ENCODE assay signal across 10 cellular contexts in the genomic region with DNA sequence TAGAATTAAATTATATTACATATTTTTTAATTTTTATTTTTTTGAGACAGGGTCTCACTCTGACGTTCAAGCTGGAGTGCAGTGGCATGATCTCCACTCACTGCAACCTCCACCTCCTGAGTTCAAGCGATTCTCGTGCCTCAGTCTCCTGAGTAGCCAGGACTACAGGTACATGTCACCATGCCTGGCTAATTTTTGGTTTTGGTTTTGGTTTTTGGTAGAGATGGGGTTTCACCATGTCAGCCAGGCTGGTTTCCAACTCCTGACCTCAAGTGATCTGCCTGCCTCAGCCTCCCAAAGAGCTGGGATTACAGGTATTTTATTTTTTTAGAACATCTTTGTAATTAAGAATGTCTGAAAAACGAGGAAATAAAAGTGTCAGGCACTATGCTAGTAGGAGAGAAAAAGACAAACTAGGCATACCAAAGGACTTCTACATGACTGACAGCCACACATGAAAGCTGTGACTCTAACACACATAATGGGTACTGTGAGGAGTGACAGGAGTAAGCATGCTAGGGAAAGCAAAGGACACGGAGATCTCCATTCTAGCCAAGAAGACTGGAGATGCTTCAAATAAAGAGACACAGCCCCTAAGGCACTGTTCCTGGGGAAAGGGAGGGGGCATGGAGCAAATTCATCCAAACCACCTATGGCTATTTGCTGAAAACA. TPM values are rescaled to one million over a fixed set of nuclear protein-coding genes. Genes with fewer than 3 reads are reported as not detected.
A peak's percentile ranks its signal among the peaks of the same experiment; 100 is the strongest.
DNase-seq lines count a peak whose midpoint lies in the region; ATAC-seq and TF ChIP-seq lines count a peak whose summit lies in the region.
"Had no signal": no experiment of that assay in that cellular context is flagged by ENCODE, and none has a peak within 500 bp of the region (broad histone marks: within the 10 kb centered on the region; RNA-seq: fewer than 3 reads in every experiment).

No MANE protein-coding gene starts in this region.

- no peak overlapping the region for H3K27ac ChIP-seq in fibroblast of lung (ENCODE audit: insufficient read depth, low read length)

- peaks cover 15% of the 10 kb centered on the region for H3K36me3 ChIP-seq in fibroblast of lung (ENCODE audit: control insufficient read depth, insufficient read depth, low read length)

- TF ChIP-seq CTCF in fibroblast of lung (conservative IDR thresholded peaks at IDR 0.05 in 1 of 2, IDR thresholded peaks at IDR 0.05 in 1 of 2; ENCODE audit: low read depth in 1 of 2, low read length in 2 of 2), result no peak

- H3K79me2 ChIP-seq in fibroblast of lung (ENCODE audit: control insufficient read depth, insufficient read depth, low read length), result peaks cover 87% of the 10 kb centered on the region

- no peak overlapping the region for H2AFZ ChIP-seq in fibroblast of lung (ENCODE audit: low read length)

- H3K4me3 ChIP-seq in fibroblast of lung (replicated peaks in 1 of 4; ENCODE audit: control extremely low read depth in 1 of 4, insufficient read depth in 1 of 4, low read depth in 3 of 4, low read length in 4 of 4), result no peak overlapping the region

- intact Hi-C loops in Right ventricle myocardium inferior (cut with DNase I), result no loop called here

- peak overlapping the region; percentile 15 for H3K4me2 ChIP-seq in fibroblast of lung (ENCODE audit: extremely low read depth, insufficient read depth, low read length)

- DNase-seq in stimulated activated CD4-positive, alpha-beta T cell treated with anti-CD3 and anti-CD28 coated beads, Interleukin-4, amount 100 ng/mL, for 24 hours, result peak; percentile 18
- DNase-seq in stimulated activated CD4-positive, alpha-beta T cell treated with anti-CD3 and anti-CD28 coated beads, Interleukin-12 subunit alpha, Interleukin-12 subunit beta, amount 100 ng/mL, for 4 hours, result no peak
- DNase-seq in RPMI8226 (peak; percentile 45), fibroblast of lung (ENCODE audit: low read depth in 2 of 2) (no peak), NAMALWA (ENCODE audit: low spot score) (no peak), NCI-H2196 (lab: John Stamatoyannopoulos, UW; ENCODE audit: unreplicated experiment) (no peak), Right ventricle myocardium inferior (ENCODE audit: missing footprints) (no peak)
- DNase-seq: BE2C, NCI-H1417 had no signal

- no peaks in the 10 kb centered on the region for H4K20me1 ChIP-seq in fibroblast of lung (ENCODE audit: control insufficient read depth, extremely low read depth, insufficient read depth, low read length)

- H3K9ac ChIP-seq in fibroblast of lung (ENCODE audit: insufficient read depth, low read length), result no peak overlapping the region

- H3K9me3 ChIP-seq in fibroblast of lung (ENCODE audit: control insufficient read depth, insufficient read depth, low read depth, low read length), result no peaks in the 10 kb centered on the region
- H3K9me3 ChIP-seq: BE2C had no signal

- no peaks in the 10 kb centered on the region for H3K27me3 ChIP-seq in fibroblast of lung (ENCODE audit: control insufficient read depth, insufficient read depth, low read length)
- H3K27me3 ChIP-seq: BE2C had no signal

- ATAC-seq in HG03571 (IDR thresholded peaks at IDR 0.05; ENCODE audit: unreplicated experiment) (no peak), Right ventricle myocardium inferior (no peak)

- no peaks in the 10 kb centered on the region for H3K4me1 ChIP-seq in fibroblast of lung (ENCODE audit: control insufficient read depth, extremely low read depth, insufficient read depth, low read length)
- H3K4me1 ChIP-seq: BE2C had no signal

RNA-seq across cellular contexts. Expression of gene GNA13, which starts 7.3 kb away (rescaled TPM):
- total RNA-seq in fibroblast of lung (52.1 and 65.2 TPM in 2 replicates), Right ventricle myocardium inferior (22.1 TPM)
- 44.6 and 50.3 TPM in 2 replicates for polyA plus RNA-seq in fibroblast of lung
- polyA plus RNA-seq in fibroblast of lung (2012), result 21.2 and 22.6 TPM in 2 replicates
- 8.3 and 9.6 TPM in 2 replicates for polyA minus RNA-seq in fibroblast of lung (ENCODE audit: low replicate concordance)

Comparison
In these comparisons a context has a peak if more than half of its experiments do, and no peak if none do; other contexts are left out.
1. DNase-seq: peak in stimulated activated CD4-positive, alpha-beta T cell treated with anti-CD3 and anti-CD28 coated beads, Interleukin-4, amount 100 ng/mL, for 24 hours (single experiment) and RPMI8226 (single experiment); none in stimulated activated CD4-positive, alpha-beta T cell treated with anti-CD3 and anti-CD28 coated beads, Interleukin-12 subunit alpha, Interleukin-12 subunit beta, amount 100 ng/mL, for 4 hours (single experiment), fibroblast of lung (0 of 2), NAMALWA (single experiment), NCI-H2196 (single experiment) and Right ventricle myocardium inferior (single experiment).